In the genomic region with DNA sequence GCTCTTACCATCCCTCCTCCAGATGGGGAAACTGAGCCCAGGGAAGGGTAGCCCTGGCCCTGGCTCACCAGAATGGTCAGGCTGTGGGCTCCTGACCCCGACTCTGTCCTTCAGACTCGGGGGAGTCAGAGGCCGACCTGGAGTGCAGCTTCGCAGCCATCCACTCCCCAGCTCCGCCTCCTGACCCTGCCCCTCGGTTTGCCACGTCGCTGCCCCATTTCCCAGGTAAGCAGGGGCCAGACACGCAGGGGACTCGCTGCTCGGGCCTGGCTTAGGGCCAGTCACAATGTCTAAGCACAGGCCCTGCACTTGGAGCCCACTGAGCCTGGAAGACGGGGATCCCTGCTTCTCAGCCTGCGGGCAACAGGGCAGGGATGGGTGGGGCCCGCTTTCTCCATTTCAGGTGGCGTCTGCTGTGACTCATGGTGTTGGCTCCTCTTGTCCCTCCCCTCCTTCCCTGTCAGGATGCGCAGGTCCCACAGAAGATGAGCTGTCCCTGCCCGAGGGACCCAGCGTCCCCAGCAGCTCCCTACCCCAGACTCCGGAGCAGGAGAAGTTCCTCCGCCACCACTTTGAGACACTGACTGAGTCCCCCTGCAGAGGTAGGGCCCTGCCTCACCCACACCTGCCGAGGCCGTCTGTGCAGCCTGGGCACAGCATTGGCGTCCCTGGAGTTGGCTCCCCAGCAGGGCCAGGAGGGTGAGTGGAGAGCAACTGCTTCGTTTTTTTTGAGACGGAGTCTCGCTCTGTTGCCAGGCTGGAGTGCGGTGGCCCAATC, we compare ENCODE assay signal across 22 cellular contexts. TPM values are rescaled to one million over a fixed set of nuclear protein-coding genes. Genes with fewer than 3 reads are reported as not detected.
"Had no signal": no experiment of that assay in that cellular context is flagged by ENCODE, and none has a peak within 500 bp of the region (broad histone marks: within the 10 kb centered on the region; RNA-seq: fewer than 3 reads in every experiment).

No MANE protein-coding gene starts in this region.

- H3K27ac ChIP-seq: body of pancreas, esophagus muscularis mucosa, upper lobe of right lung had no signal

- DNase-seq: activated CD4-positive, alpha-beta T cell treated with anti-CD3 and anti-CD28 coated beads, Interleukin-2, amount 10 ng/mL, durations not matched to agents 24 days and 14 days; activated CD8-positive, alpha-beta T cell treated with anti-CD3 and anti-CD28 coated beads for 36 hours; activated naive CD4-positive, alpha-beta T cell treated with anti-CD3 and anti-CD28 coated beads for 36 hours; activated T-cell treated with anti-CD3 and anti-CD28 coated beads, Interleukin-2, amount 50 U/mL, for 1 hour; hypothalamus; islet precursor cell; retina; small intestine; stimulated activated CD4-positive, alpha-beta T cell treated with anti-CD3 and anti-CD28 coated beads, Interleukin-4, amount 100 ng/mL, for 24 hours; T-cell; T-helper 9 cell; upper lobe of right lung had no signal

- H3K36me3 ChIP-seq: upper lobe of right lung had no signal

- H3K27me3 ChIP-seq: body of pancreas, esophagus muscularis mucosa, upper lobe of right lung had no signal

- FAIRE-seq: colon, endometrium, small intestine had no signal

- H3K4me1 ChIP-seq: body of pancreas, upper lobe of right lung had no signal

- ATAC-seq: activated CD8-positive, alpha-beta T cell treated with anti-CD3 and anti-CD28 coated beads for 36 hours; body of pancreas; left lobe of liver; natural killer cell treated with Interleukin-12 subunit alpha and Interleukin-12 subunit beta and Interleukin-15 and Interleukin-18, amount 100 ng/mL, for 72 hours; stimulated activated memory B cell treated with anti-CD40 and anti-IgM and Interleukin-4, amounts not matched to agents 10 μg/mL and 1 μg/mL and 100 μg/mL, for 72 hours; upper lobe of right lung had no signal

- H3K4me3 ChIP-seq: body of pancreas, esophagus muscularis mucosa, upper lobe of right lung had no signal

- H3K9me3 ChIP-seq: body of pancreas, esophagus muscularis mucosa, upper lobe of right lung had no signal

RNA-seq across cellular contexts. Expression of a gene that starts 9.2 kb away (rescaled TPM):
- total RNA-seq: activated CD4-positive, alpha-beta T cell treated with anti-CD3 and anti-CD28 coated beads, Interleukin-2, amount 10 ng/mL, durations not matched to agents 24 days and 14 days; activated CD8-positive, alpha-beta T cell treated with anti-CD3 and anti-CD28 coated beads for 36 hours; activated naive CD4-positive, alpha-beta T cell treated with anti-CD3 and anti-CD28 coated beads for 36 hours; body of pancreas; esophagus muscularis mucosa; glomerular endothelial cell; left lobe of liver; lung microvascular endothelial cell; mesothelial cell of epicardium; natural killer cell treated with Interleukin-12 subunit alpha and Interleukin-12 subunit beta and Interleukin-15 and Interleukin-18, amount 100 ng/mL, for 72 hours; T-cell; upper lobe of right lung had no signal
- polyA plus RNA-seq: small intestine had no signal
